In the genomic region with DNA sequence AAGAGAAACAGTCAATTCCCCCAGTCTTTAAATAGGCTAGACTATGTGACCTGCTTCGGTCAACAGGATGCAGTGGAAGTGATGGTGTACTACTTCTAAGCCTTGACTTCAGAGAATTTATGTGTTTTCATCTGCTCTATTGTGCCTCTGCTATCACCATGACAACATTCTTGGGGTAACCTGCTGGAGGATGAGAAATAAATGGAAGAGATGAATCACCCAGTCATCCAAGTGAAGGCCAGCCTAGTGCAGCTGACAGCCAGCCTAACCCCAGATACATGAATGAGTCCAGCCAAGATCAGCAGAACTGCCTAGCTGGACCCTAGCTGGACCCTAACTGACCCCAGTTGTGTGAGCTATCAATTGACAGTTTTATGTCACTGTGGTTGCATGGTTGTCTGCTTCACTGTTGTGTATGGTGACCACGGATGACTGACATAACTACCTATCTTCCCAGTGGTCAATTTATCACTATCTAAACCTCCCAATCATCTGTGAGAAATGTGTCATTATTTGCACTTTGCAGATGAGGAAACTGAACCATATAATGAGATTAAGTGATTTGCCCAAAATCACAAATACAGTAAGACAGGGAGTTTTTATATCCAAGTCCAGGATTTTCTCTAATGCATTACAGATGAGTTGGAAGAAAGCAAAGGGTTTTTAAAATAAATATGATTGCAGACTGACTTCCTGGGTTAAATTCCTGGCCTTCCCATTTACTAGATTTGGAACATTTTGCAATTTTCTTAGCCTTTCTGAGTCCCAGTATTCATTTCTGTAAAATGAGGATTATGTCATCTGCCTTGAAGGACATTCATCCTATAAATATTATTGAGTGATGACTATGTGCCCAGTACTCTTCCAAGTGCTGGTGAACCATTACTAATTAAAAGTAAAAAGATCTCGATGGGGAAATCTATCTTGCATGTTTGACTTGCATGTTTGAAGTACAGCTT, we compare ENCODE assay signal across 15 cellular contexts.
DNase-seq lines count a peak whose midpoint lies in the region; FAIRE-seq and TF ChIP-seq lines count a peak whose summit lies in the region.
"Had no signal": no experiment of that assay in that cellular context is flagged by ENCODE, and none has a peak within 500 bp of the region (broad histone marks: within the 10 kb centered on the region; RNA-seq: fewer than 3 reads in every experiment).

No MANE protein-coding gene starts in this region.

- FAIRE-seq in RCC 7860 (lab: Jason Lieb, UNC) = peak; percentile 99

- H3K4me1 ChIP-seq in esophagus muscularis mucosa (peaks cover 0 to 20% (median 18%) of the 10 kb centered on the region in 4 donors), osteoblast (ENCODE audit: insufficient read depth, low read length) (peaks cover 22% of the 10 kb centered on the region)
- H3K4me1 ChIP-seq: thyroid gland had no signal

- no peak overlapping the region for H3K4me3 ChIP-seq in esophagus muscularis mucosa
- H3K4me3 ChIP-seq in osteoblast (ENCODE audit: insufficient read depth, low read length) = no peak overlapping the region
- H3K4me3 ChIP-seq: mucosa of descending colon, thyroid gland had no signal

- intact Hi-C loops in esophagus muscularis mucosa (cut with DNase I) (no loop called here), head of caudate nucleus (cut with DNase I) (no loop called here)

- no peak overlapping the region for H2AFZ ChIP-seq in osteoblast (ENCODE audit: low read length)

- H4K20me1 ChIP-seq in osteoblast (ENCODE audit: insufficient read depth, low read length) = no peaks in the 10 kb centered on the region

- in situ Hi-C loops in Caki2 (cut with HindIII; ENCODE audit: low pct_unique_long_range_greater_than_20kb, low sequenced_read_pairs) = no loop called here

- H3K4me2 ChIP-seq in osteoblast (ENCODE audit: insufficient read depth, low read length) = peak overlapping the region; percentile 19

- TF ChIP-seq POLR2A in esophagus muscularis mucosa (IDR thresholded peaks at IDR 0.05; ENCODE audit: low read depth) = no peak

- no peak for TF ChIP-seq EP300 in esophagus muscularis mucosa (IDR thresholded peaks at IDR 0.05)

- 51% methylated on average over 3 of the region's 3 CpGs for WGBS in esophagus muscularis mucosa

- peak overlapping the region in 3 of 4 donors; percentile 46 to 70 (median 56) for H3K27ac ChIP-seq in esophagus muscularis mucosa (replicated peaks in 1 of 4)
- H3K27ac ChIP-seq in osteoblast (ENCODE audit: low read depth, low read length) = peak overlapping the region; percentile 87
- H3K27ac ChIP-seq: HL-60, thyroid gland had no signal

- H3K9me3 ChIP-seq in esophagus muscularis mucosa (no peaks in the 10 kb centered on the region), osteoblast (ENCODE audit: low read depth, low read length) (no peaks in the 10 kb centered on the region)
- H3K9me3 ChIP-seq: mucosa of descending colon, thyroid gland had no signal

- no peaks in the 10 kb centered on the region for H3K36me3 ChIP-seq in esophagus muscularis mucosa
- no peaks in the 10 kb centered on the region for H3K36me3 ChIP-seq in osteoblast (ENCODE audit: insufficient read depth, low read length)
- H3K36me3 ChIP-seq: thyroid gland had no signal

- DNase-seq in Caki2 (ENCODE audit: low read depth) (peak; percentile 93), RCC 7860 (ENCODE audit: low spot score) (peak; percentile 100), esophagus muscularis mucosa (ENCODE audit: extremely low spot score) (no peak), osteoblast (ENCODE audit: insufficient read length, low spot score, missing footprints) (peak; percentile 72), NCI-H510A treated with DMSO at 0.1 percent for 48 hours (lab: John Stamatoyannopoulos, UW) (no peak), head of caudate nucleus (no peak), mucosa of gallbladder (ENCODE audit: low spot score) (no peak)
- DNase-seq in effector CD4-positive, alpha-beta T cell = no peak
- DNase-seq: activated CD4-positive, alpha-beta T cell treated with anti-CD3 and anti-CD28 coated beads for 1 hour; activated naive CD4-positive, alpha-beta T cell treated with anti-CD3 and anti-CD28 coated beads, Interleukin-2, amount 10 ng/mL, durations not matched to agents 7 days and 5 days; DMS79; NCI-H1694 treated with DMSO at 0.1 percent for 48 hours; thyroid gland had no signal

- no peaks in the 10 kb centered on the region for H3K79me2 ChIP-seq in osteoblast (ENCODE audit: insufficient read depth, low read length)

- TF ChIP-seq CTCF in esophagus muscularis mucosa (IDR thresholded peaks at IDR 0.05) = no peak
- no peak for TF ChIP-seq CTCF in osteoblast (IDR thresholded peaks at IDR 0.05; ENCODE audit: extremely low read depth, low read depth, low read length)

- H3K27me3 ChIP-seq in esophagus muscularis mucosa = no peaks in the 10 kb centered on the region
- no peaks in the 10 kb centered on the region for H3K27me3 ChIP-seq in osteoblast (ENCODE audit: insufficient read depth, low read length)
- H3K27me3 ChIP-seq: thyroid gland had no signal

Comparison
In these comparisons a context has a peak if more than half of its experiments do, and no peak if none do; other contexts are left out.
1. DNase-seq: peak in Caki2 (single experiment), RCC 7860 (single experiment) and osteoblast (single experiment); none in esophagus muscularis mucosa (single experiment), NCI-H510A treated with DMSO at 0.1 percent for 48 hours (single experiment), head of caudate nucleus (0 of 42), effector CD4-positive, alpha-beta T cell (single experiment) and mucosa of gallbladder (single experiment).